Comparison of ENCODE assay signal across 8 cellular contexts in the genomic region with DNA sequence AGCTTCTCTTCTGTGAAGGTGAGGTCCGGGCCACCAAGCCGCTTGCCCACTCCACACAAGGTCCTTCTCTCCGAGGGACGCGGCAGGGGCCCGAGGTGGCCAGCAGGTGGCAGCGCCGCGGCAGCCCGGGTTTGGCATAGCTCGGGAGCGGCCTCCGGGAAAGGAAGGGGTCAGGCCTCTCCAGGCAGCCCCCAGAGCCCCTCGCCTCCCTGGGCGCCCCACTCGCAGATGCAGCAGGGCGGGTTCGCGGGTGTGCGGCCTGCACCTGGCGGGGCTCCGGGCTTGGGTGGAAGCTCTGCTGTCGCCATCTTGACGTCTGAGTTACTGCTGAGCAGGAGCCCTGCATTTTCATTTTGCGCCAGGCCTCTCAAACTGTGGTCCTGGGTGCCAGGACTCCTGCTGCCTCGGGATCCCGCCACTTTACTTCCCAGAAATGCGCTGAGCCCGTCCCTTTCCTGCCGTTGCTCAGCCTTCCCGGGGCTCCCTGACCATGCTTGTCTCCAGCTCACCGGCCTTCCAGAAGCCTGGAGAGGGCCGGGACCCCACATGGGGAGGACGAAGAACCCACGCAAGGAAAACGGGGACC. TPM values are rescaled to one million over a fixed set of nuclear protein-coding genes. Genes with fewer than 3 reads are reported as not detected.
DNase-seq lines count a peak whose midpoint lies in the region; ATAC-seq, FAIRE-seq and TF ChIP-seq lines count a peak whose summit lies in the region.

No MANE protein-coding gene starts in this region.

- H3K36me3 ChIP-seq in Loucy (ENCODE audit: insufficient read depth, low read length): no peaks in the 10 kb centered on the region
- H3K36me3 ChIP-seq in WERI-Rb-1: no peaks in the 10 kb centered on the region
- H3K36me3 ChIP-seq in kidney (ENCODE audit: control insufficient read depth in 1 of 2, insufficient read depth in 2 of 2, low read length in 2 of 2): no peaks in the 10 kb centered on the region

- ATAC-seq in GM19463 (IDR thresholded peaks at IDR 0.05; ENCODE audit: unreplicated experiment) (peak; percentile 81), HG02970 (IDR thresholded peaks at IDR 0.05; ENCODE audit: low FRiP score, unreplicated experiment) (no peak)

- H3K27ac Mint-ChIP-seq in MCF 10A (ENCODE audit: low read depth, unreplicated experiment): peak overlapping the region; percentile 75

- H3K9me3 ChIP-seq in Loucy (ENCODE audit: insufficient read depth, low read depth, low read length): no peaks in the 10 kb centered on the region
- no peaks in the 10 kb centered on the region for H3K9me3 ChIP-seq in WERI-Rb-1 (ENCODE audit: severe bottlenecking)
- H3K9me3 ChIP-seq in kidney (ENCODE audit: control insufficient read depth in 1 of 2, low read length in 2 of 2): no peaks in the 10 kb centered on the region

- H2AFZ ChIP-seq in Loucy (ENCODE audit: low read length): peak overlapping the region; percentile 77

- TF ChIP-seq CTCF in Loucy (conservative IDR thresholded peaks at IDR 0.05; ENCODE audit: low read length) (peak; percentile 83), WERI-Rb-1 (IDR thresholded peaks at IDR 0.05; ENCODE audit: low read depth, low read length) (peak; percentile 88), MCF 10A (IDR thresholded peaks at IDR 0.05; ENCODE audit: unreplicated experiment) (peak; percentile 86), kidney (IDR thresholded peaks at IDR 0.05; ENCODE audit: borderline replicate concordance, extremely low read depth, insufficient read depth) (peak; percentile 74)

- H3K27me3 ChIP-seq in Loucy (ENCODE audit: insufficient read depth, low read length, poor library complexity, severe bottlenecking): no peaks in the 10 kb centered on the region
- no peaks in the 10 kb centered on the region for H3K27me3 ChIP-seq in WERI-Rb-1 (ENCODE audit: insufficient read depth, low read depth, severe bottlenecking)

- no peaks in the 10 kb centered on the region for H3F3A ChIP-seq in Loucy (ENCODE audit: low read depth)

- H3K36me3 Mint-ChIP-seq in MCF 10A (ENCODE audit: insufficient read depth, unreplicated experiment): no peaks in the 10 kb centered on the region

- BruUV-seq in MCF 10A (replicated peaks; lab: Mats Ljungman, UMichigan): no TSS peak

- no peak for FAIRE-seq in kidney (lab: Jason Lieb, UNC)

- no peaks in the 10 kb centered on the region for H4K20me1 ChIP-seq in Loucy (ENCODE audit: insufficient read depth, low read length, poor library complexity, severe bottlenecking)

- no peaks in the 10 kb centered on the region for H3K9me3 Mint-ChIP-seq in MCF 10A (ENCODE audit: unreplicated experiment)

- H3K4me3 Mint-ChIP-seq in MCF 10A (ENCODE audit: unreplicated experiment): peak overlapping the region; percentile 38

- DNase-seq in CD1c-positive myeloid dendritic cell (ENCODE audit: extremely low spot score): peak; percentile 76
- DNase-seq in WERI-Rb-1: peak; percentile 79
- peak; percentile 70 for DNase-seq in MCF 10A (ENCODE audit: unreplicated experiment)
- peak; percentile 92 for DNase-seq in kidney
- peak; percentile 53 to 64 for DNase-seq in stimulated activated CD4-positive, alpha-beta T cell treated with anti-CD3 and anti-CD28 coated beads, Interleukin-15, amount 100 ng/mL, for 1 hour (ENCODE audit: low read depth in 1 of 2, low spot score in 1 of 2)

- H3K4me1 Mint-ChIP-seq in MCF 10A (ENCODE audit: insufficient read depth, unreplicated experiment): peaks cover 9% of the 10 kb centered on the region

- H3K4me1 ChIP-seq in Loucy (ENCODE audit: insufficient read depth, low read length, poor library complexity, severe bottlenecking) (peaks cover 7% of the 10 kb centered on the region), kidney (ENCODE audit: control insufficient read depth in 1 of 2, insufficient read depth in 1 of 2, low read depth in 1 of 2, low read length in 2 of 2) (no peaks in the 10 kb centered on the region)

- H3K9ac ChIP-seq in Loucy (ENCODE audit: low read depth, low read length, poor library complexity, severe bottlenecking) (peak overlapping the region; percentile 91), kidney (ENCODE audit: low read length in 2 of 2) (peak overlapping the region; percentile 78 to 83)

- CTCF ChIA-PET in MCF 10A (lab: Yijun Ruan, JAX): interaction anchor here (0.6 to 5.2 kb wide), 20 partner anchors 9 to 817 kb away, joined by 3 to 39 read pairs (median 4); no protein-coding TSS in a partner anchor

- peaks cover 14% of the 10 kb centered on the region for H3K79me2 ChIP-seq in Loucy (ENCODE audit: insufficient read depth, low read length)

- intact Hi-C loops in MCF 10A (cut with micrococcal nuclease): loop anchor here (1.0 kb wide), 1 partner anchor 75 kb away; no protein-coding TSS in a partner anchor
- intact Hi-C loops in kidney (cut with DNase I): loop anchor here (10.0 kb wide), 1 partner anchor 72 kb away; no protein-coding TSS in a partner anchor

- H3K4me3 ChIP-seq in Loucy (ENCODE audit: low read length, poor library complexity, severe bottlenecking) (peak overlapping the region; percentile 75), WERI-Rb-1 (ENCODE audit: low read depth, low read length) (no peak overlapping the region), kidney (ENCODE audit: low read length in 2 of 2) (peak overlapping the region; percentile 44 to 61)

- POLR2A ChIA-PET in MCF 10A (lab: Yijun Ruan, JAX): interaction anchor here (3.8 kb wide), 1 partner anchor 18 kb away, joined by 30 read pairs; a partner anchor contains a TSS

- peak overlapping the region; percentile 67 for H3K4me2 ChIP-seq in Loucy (ENCODE audit: low read depth, low read length, poor library complexity, severe bottlenecking)

- H3K27ac ChIP-seq in WERI-Rb-1: peak overlapping the region; percentile 42
- peak overlapping the region; percentile 51 to 69 for H3K27ac ChIP-seq in kidney (ENCODE audit: low read depth in 2 of 2, low read length in 2 of 2)

- no peaks in the 10 kb centered on the region for H3K27me3 Mint-ChIP-seq in MCF 10A (ENCODE audit: insufficient read depth, unreplicated experiment)

- H3K9me2 ChIP-seq in Loucy (replicated peaks; ENCODE audit: low read depth, low read length): no peaks in the 10 kb centered on the region

RNA-seq across cellular contexts. Expression of a gene that starts 18.6 kb away (rescaled TPM):
- total RNA-seq in MCF 10A (2022) (578 and 778 TPM in 2 replicates), kidney (382 TPM)
- polyA plus RNA-seq in kidney (ENCODE audit: insufficient read depth, low read depth, low replicate concordance): 191 TPM

RNA-seq across cellular contexts. Expression of a gene that starts 47.3 kb away (rescaled TPM):
- not detected in 2 replicates for total RNA-seq in MCF 10A (2022)
- total RNA-seq in kidney: 0.94 TPM
- 1.3 TPM for polyA plus RNA-seq in kidney (ENCODE audit: insufficient read depth, low read depth, low replicate concordance)
